14 cellular contexts compared by ENCODE assay signal in genomic region chr12:103455020-103455763, GRCh38. TPM values are rescaled to one million over a fixed set of nuclear protein-coding genes. Genes with fewer than 3 reads are reported as not detected.
DNase-seq lines count a peak whose midpoint lies in the region; ATAC-seq and TF ChIP-seq lines count a peak whose summit lies in the region.
"Had no signal": no experiment of that assay in that cellular context is flagged by ENCODE, and none has a peak within 500 bp of the region (broad histone marks: within the 10 kb centered on the region; RNA-seq: fewer than 3 reads in every experiment).

No MANE protein-coding gene starts in this region.

- peak overlapping the region in 2 of 4 donors; percentile 0 to 64 for H3K4me3 Mint-ChIP-seq in CD4-positive, CD25-positive, alpha-beta regulatory T cell
- H3K4me3 Mint-ChIP-seq in T-helper 2 cell treated with Interferon-gamma antibody and Interleukin-4, amounts not matched to agents 5 μg/mL and 100 μg/mL, for 36 hours: peak overlapping the region; percentile 64
- no peak overlapping the region for H3K4me3 Mint-ChIP-seq in MCF 10A (ENCODE audit: unreplicated experiment)

- TF ChIP-seq CTCF in MCF 10A (IDR thresholded peaks at IDR 0.05; ENCODE audit: unreplicated experiment): no peak

- no peaks in the 10 kb centered on the region for H3K36me3 Mint-ChIP-seq in CD4-positive, CD25-positive, alpha-beta regulatory T cell
- peaks cover 2% of the 10 kb centered on the region for H3K36me3 Mint-ChIP-seq in T-helper 2 cell treated with Interferon-gamma antibody and Interleukin-4, amounts not matched to agents 5 μg/mL and 100 μg/mL, for 36 hours (ENCODE audit: low read depth)
- H3K36me3 Mint-ChIP-seq in MCF 10A (ENCODE audit: insufficient read depth, unreplicated experiment): no peaks in the 10 kb centered on the region

- H3K27me3 ChIP-seq in CD4-positive, CD25-positive, alpha-beta regulatory T cell (ENCODE audit: control insufficient read depth, insufficient read depth, low read length): no peaks in the 10 kb centered on the region
- H3K27me3 ChIP-seq: body of pancreas had no signal

- DNase-seq in CD4-positive, CD25-positive, alpha-beta regulatory T cell: peak in 2 of 3 donors; percentile 56 to 69
- DNase-seq in T-helper 2 cell treated with Interferon-gamma antibody and Interleukin-4, amounts not matched to agents 5 μg/mL and 100 μg/mL, for 36 hours (ENCODE audit: low spot score): peak; percentile 28
- no peak for DNase-seq in SW 1271 (lab: John Stamatoyannopoulos, UW)
- DNase-seq in stimulated activated CD4-positive, alpha-beta T cell treated with anti-CD3 and anti-CD28 coated beads, Interleukin-12 subunit alpha, Interleukin-12 subunit beta, amount 100 ng/mL, for 4 hours: no peak
- DNase-seq in MCF 10A (ENCODE audit: unreplicated experiment): no peak
- no peak for DNase-seq in NCI-H82 (lab: John Stamatoyannopoulos, UW)
- DNase-seq: body of pancreas, NCI-H510A treated with DMSO at 0.1 percent for 48 hours had no signal

- no TSS peak for BruUV-seq in MCF 10A (replicated peaks; lab: Mats Ljungman, UMichigan)

- H3K36me3 ChIP-seq in CD4-positive, CD25-positive, alpha-beta regulatory T cell (ENCODE audit: control insufficient read depth, insufficient read depth, low read length): no peaks in the 10 kb centered on the region

- H3K4me1 ChIP-seq in CD4-positive, CD25-positive, alpha-beta regulatory T cell (ENCODE audit: control insufficient read depth, insufficient read depth, low read length, poor library complexity, severe bottlenecking): peaks cover 26% of the 10 kb centered on the region
- H3K4me1 ChIP-seq: body of pancreas had no signal

- peak; percentile 74 to 85 for ATAC-seq in CD4-positive, CD25-positive, alpha-beta regulatory T cell (ENCODE audit: low read depth in 2 of 2)
- ATAC-seq in GM19043 (IDR thresholded peaks at IDR 0.05; ENCODE audit: low read depth, unreplicated experiment) (peak; percentile 84), HG03095 (IDR thresholded peaks at IDR 0.05; ENCODE audit: unreplicated experiment) (peak; percentile 63)
- ATAC-seq: body of pancreas had no signal

- intact Hi-C loops in MCF 10A (cut with micrococcal nuclease): no loop called here

- peak overlapping the region; percentile 7 for H3K4me3 ChIP-seq in CD4-positive, CD25-positive, alpha-beta regulatory T cell (ENCODE audit: low read depth, low read length)
- H3K4me3 ChIP-seq: body of pancreas, smooth muscle cell had no signal

- POLR2A ChIA-PET in MCF 10A (lab: Yijun Ruan, JAX): no interaction called here

- no peaks in the 10 kb centered on the region for H3K9me3 ChIP-seq in CD4-positive, CD25-positive, alpha-beta regulatory T cell (ENCODE audit: control insufficient read depth in 2 of 2, low read length in 2 of 2)

- H3K27me3 Mint-ChIP-seq in CD4-positive, CD25-positive, alpha-beta regulatory T cell: no peaks in the 10 kb centered on the region
- H3K27me3 Mint-ChIP-seq in T-helper 2 cell treated with Interferon-gamma antibody and Interleukin-4, amounts not matched to agents 5 μg/mL and 100 μg/mL, for 36 hours (ENCODE audit: low read depth): peaks cover 6% of the 10 kb centered on the region
- peaks cover 8% of the 10 kb centered on the region for H3K27me3 Mint-ChIP-seq in MCF 10A (ENCODE audit: insufficient read depth, unreplicated experiment)

- H3K4me1 Mint-ChIP-seq in CD4-positive, CD25-positive, alpha-beta regulatory T cell: peaks cover 20 to 43% (median 28%) of the 10 kb centered on the region in 4 donors
- H3K4me1 Mint-ChIP-seq in T-helper 2 cell treated with Interferon-gamma antibody and Interleukin-4, amounts not matched to agents 5 μg/mL and 100 μg/mL, for 36 hours (ENCODE audit: low read depth): peaks cover 46% of the 10 kb centered on the region
- H3K4me1 Mint-ChIP-seq in MCF 10A (ENCODE audit: insufficient read depth, unreplicated experiment): no peaks in the 10 kb centered on the region

- CTCF ChIA-PET in MCF 10A (lab: Yijun Ruan, JAX): interaction anchor here (0.6 kb wide), 1 partner anchor 142 kb away, joined by 3 read pairs; no protein-coding TSS in a partner anchor

- H3K27ac ChIP-seq in CD4-positive, CD25-positive, alpha-beta regulatory T cell (ENCODE audit: insufficient read depth, low read length, poor library complexity, severe bottlenecking): no peak overlapping the region
- H3K27ac ChIP-seq: body of pancreas, VCaP had no signal

- peaks cover 0 to 5% (median 2%) of the 10 kb centered on the region in 7 donors for H3K9me3 Mint-ChIP-seq in CD4-positive, CD25-positive, alpha-beta regulatory T cell
- peaks cover 20% of the 10 kb centered on the region for H3K9me3 Mint-ChIP-seq in T-helper 2 cell treated with Interferon-gamma antibody and Interleukin-4, amounts not matched to agents 5 μg/mL and 100 μg/mL, for 36 hours
- no peaks in the 10 kb centered on the region for H3K9me3 Mint-ChIP-seq in MCF 10A (ENCODE audit: unreplicated experiment)

- peak overlapping the region; percentile 15 to 89 (median 87) for H3K27ac Mint-ChIP-seq in CD4-positive, CD25-positive, alpha-beta regulatory T cell
- H3K27ac Mint-ChIP-seq in T-helper 2 cell treated with Interferon-gamma antibody and Interleukin-4, amounts not matched to agents 5 μg/mL and 100 μg/mL, for 36 hours: peak overlapping the region; percentile 78
- H3K27ac Mint-ChIP-seq in MCF 10A (ENCODE audit: low read depth, unreplicated experiment): no peak overlapping the region

RNA-seq across cellular contexts. Expression of gene C12orf42, which starts 40.6 kb away (rescaled TPM):
- total RNA-seq in CD4-positive, CD25-positive, alpha-beta regulatory T cell: 8.3 TPM
- polyA plus RNA-seq in CD4-positive, CD25-positive, alpha-beta regulatory T cell: 1 to 10 TPM; 3.8 to 10.0 (median 7.2) TPM
- not detected in 2 replicates for total RNA-seq in MCF 10A (2022)
- total RNA-seq: body of pancreas, mesenteric fat pad, smooth muscle cell had no signal
- polyA plus RNA-seq: BJ, smooth muscle cell had no signal

Comparison
In these comparisons a context has a peak if more than half of its experiments do, and no peak if none do; other contexts are left out.
1. DNase-seq: peak in CD4-positive, CD25-positive, alpha-beta regulatory T cell (2 of 3) and T-helper 2 cell treated with Interferon-gamma antibody and Interleukin-4, amounts not matched to agents 5 μg/mL and 100 μg/mL, for 36 hours (single experiment); none in SW 1271 (0 of 2), stimulated activated CD4-positive, alpha-beta T cell treated with anti-CD3 and anti-CD28 coated beads, Interleukin-12 subunit alpha, Interleukin-12 subunit beta, amount 100 ng/mL, for 4 hours (single experiment), MCF 10A (single experiment) and NCI-H82 (single experiment).
2. Peak in every context shown above with its lines, with median percentiles within 50 percentile points of each other: ATAC-seq.